ENCODE assay signal across 2 cellular contexts in the genomic region with DNA sequence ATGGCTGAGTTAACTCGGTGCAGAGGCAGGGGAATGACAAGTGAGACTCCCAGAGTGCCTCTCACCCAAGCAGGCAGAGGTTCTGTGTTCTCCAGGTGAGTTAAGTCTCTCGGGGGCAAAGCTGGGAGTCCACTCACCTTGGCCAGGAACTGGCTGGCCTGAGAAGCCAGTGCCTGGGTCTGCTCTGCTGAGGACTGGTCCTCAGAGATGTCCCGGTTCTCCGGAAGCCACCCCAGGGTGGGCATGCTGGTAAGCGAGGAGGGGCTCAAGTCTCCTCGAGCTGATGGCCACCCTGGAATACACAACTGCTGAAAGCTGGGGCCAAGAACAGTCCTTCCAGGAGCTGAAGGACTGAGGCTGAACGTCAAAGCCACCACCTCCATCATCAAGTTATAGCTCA.
TF ChIP-seq lines count a peak whose summit lies in the region.

No MANE protein-coding gene starts in this region.

TF ChIP-seq in liver, 16 proteins besides CTCF, POLR2A, EP300 and RAD21:
- no peak for TF ChIP-seq SP1 (IDR thresholded peaks at IDR 0.05)
- TF ChIP-seq YY1 (IDR thresholded peaks at IDR 0.05): no peak
- no peak for TF ChIP-seq HNF4A (conservative IDR thresholded peaks at IDR 0.05)
- TF ChIP-seq HNF4G (IDR thresholded peaks at IDR 0.05): no peak
- TF ChIP-seq FOXA2 (IDR thresholded peaks at IDR 0.05): no peak
- TF ChIP-seq, protein P1, sequence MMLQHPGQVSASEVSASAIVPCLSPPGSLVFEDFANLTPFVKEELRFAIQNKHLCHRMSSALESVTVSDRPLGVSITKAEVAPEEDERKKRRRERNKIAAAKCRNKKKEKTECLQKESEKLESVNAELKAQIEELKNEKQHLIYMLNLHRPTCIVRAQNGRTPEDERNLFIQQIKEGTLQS (IDR thresholded peaks at IDR 0.05): no peak
- TF ChIP-seq, protein P2, sequence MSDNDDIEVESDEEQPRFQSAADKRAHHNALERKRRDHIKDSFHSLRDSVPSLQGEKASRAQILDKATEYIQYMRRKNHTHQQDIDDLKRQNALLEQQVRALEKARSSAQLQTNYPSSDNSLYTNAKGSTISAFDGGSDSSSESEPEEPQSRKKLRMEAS (IDR thresholded peaks at IDR 0.05): no peak
- no peak for TF ChIP-seq ZBTB33 (IDR thresholded peaks at IDR 0.05)
- no peak for TF ChIP-seq JUND (IDR thresholded peaks at IDR 0.05)
- TF ChIP-seq TAF1 (conservative IDR thresholded peaks at IDR 0.05): no peak
- no peak for TF ChIP-seq NR2F2 (IDR thresholded peaks at IDR 0.05)
- no peak for TF ChIP-seq FOXA1 (IDR thresholded peaks at IDR 0.05)
- TF ChIP-seq GABPA (IDR thresholded peaks at IDR 0.05 in 1 of 2, conservative IDR thresholded peaks at IDR 0.05 in 1 of 2): no peak
- TF ChIP-seq REST (IDR thresholded peaks at IDR 0.05): no peak
- no peak for TF ChIP-seq EGR1 (IDR thresholded peaks at IDR 0.05; ENCODE audit: low read depth in 2 of 2)
- no peak for TF ChIP-seq RXRA (IDR thresholded peaks at IDR 0.05)

TF ChIP-seq in HepG2, 621 proteins besides CTCF, POLR2A, EP300 and RAD21:
- TF ChIP-seq REXO4 (CRISPR knock-in tag; IDR thresholded peaks at IDR 0.05; ENCODE audit: borderline replicate concordance) (no peak), FLYWCH1 (CRISPR knock-in tag; IDR thresholded peaks at IDR 0.05) (no peak), AGO2 (optimal IDR thresholded peaks at IDR 0.05; ENCODE audit: low read depth, low read length) (no peak), ZNF746 (CRISPR knock-in tag; IDR thresholded peaks at IDR 0.05) (no peak), MED13 (CRISPR knock-in tag; IDR thresholded peaks at IDR 0.05) (no peak), ZNF782 (CRISPR knock-in tag; IDR thresholded peaks at IDR 0.05; ENCODE audit: borderline replicate concordance) (no peak), PREB (CRISPR knock-in tag; IDR thresholded peaks at IDR 0.05) (no peak), ZNF7 (CRISPR knock-in tag; IDR thresholded peaks at IDR 0.05) (no peak), YEATS2 (CRISPR knock-in tag; IDR thresholded peaks at IDR 0.05; ENCODE audit: borderline replicate concordance) (no peak), ZNF260 (CRISPR knock-in tag; IDR thresholded peaks at IDR 0.05; ENCODE audit: borderline replicate concordance, low read depth) (no peak), AKAP8 (CRISPR knock-in tag; IDR thresholded peaks at IDR 0.05) (no peak), ZNF512 (CRISPR knock-in tag; IDR thresholded peaks at IDR 0.05) (no peak), HDAC6 (IDR thresholded peaks at IDR 0.05; ENCODE audit: low read depth, low read length) (no peak), ZBTB34 (CRISPR knock-in tag; IDR thresholded peaks at IDR 0.05) (no peak), ZNF350 (CRISPR knock-in tag; IDR thresholded peaks at IDR 0.05; ENCODE audit: borderline replicate concordance, low read depth) (no peak), IKZF1 (IDR thresholded peaks at IDR 0.05) (no peak), HDAC1 (CRISPR knock-in tag; IDR thresholded peaks at IDR 0.05) (no peak), ZNF652 (CRISPR knock-in tag; IDR thresholded peaks at IDR 0.05; ENCODE audit: borderline replicate concordance, low read depth) (no peak), PRDM15 (CRISPR knock-in tag; IDR thresholded peaks at IDR 0.05) (no peak)
TF ChIP-seq in HepG2: peak in this region for 0.
